ENCODE assay signal across 1 cellular context in the genomic region with DNA sequence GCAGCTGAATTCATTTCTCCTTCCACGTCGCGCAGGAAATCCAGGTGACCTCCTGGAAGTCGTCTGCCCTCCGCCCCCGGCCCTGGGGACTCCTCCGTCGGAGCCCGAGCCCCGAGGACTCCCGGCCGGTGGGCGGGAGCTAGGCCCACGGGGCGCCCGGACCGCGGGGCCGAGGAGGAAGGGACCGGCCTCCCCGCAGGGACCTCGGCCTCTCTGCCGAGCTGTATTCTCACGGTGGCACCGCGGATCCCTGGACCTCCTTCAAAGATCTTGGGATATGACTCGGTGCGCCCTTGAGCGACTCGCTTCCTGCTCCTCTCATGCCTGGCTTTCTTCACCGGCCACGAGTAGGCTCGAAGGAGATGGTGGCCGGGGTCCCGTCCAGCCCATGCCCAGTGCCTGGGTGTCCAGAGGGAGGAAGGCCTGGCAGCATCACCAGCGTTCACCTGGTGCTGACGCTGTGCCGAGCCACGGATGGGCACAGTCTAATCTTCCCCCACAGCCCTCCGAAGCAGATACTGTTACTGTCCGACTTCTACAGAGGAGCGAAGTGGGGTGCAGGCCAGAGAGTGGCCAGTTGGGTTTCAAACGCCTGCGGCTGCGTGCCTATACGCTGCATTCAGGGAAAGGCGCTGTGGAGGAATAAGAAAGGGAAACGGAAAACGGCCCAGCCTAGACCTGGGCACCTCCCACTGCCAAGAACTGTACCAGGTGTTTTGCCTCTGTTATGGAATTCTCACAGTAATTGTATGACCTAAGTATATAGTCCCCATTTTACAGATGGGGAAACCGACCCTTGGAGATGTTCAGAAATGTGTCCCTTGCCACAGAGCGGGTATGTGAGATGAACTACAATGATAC.
TF ChIP-seq lines count a peak whose summit lies in the region.

No MANE protein-coding gene starts in this region.

TF ChIP-seq in A549, 52 proteins besides CTCF, POLR2A, EP300 and RAD21 (continued from another document):
- TF ChIP-seq SREBF2 (IDR thresholded peaks at IDR 0.05), result no peak
